15 cellular contexts compared by ENCODE assay signal in the genomic region with DNA sequence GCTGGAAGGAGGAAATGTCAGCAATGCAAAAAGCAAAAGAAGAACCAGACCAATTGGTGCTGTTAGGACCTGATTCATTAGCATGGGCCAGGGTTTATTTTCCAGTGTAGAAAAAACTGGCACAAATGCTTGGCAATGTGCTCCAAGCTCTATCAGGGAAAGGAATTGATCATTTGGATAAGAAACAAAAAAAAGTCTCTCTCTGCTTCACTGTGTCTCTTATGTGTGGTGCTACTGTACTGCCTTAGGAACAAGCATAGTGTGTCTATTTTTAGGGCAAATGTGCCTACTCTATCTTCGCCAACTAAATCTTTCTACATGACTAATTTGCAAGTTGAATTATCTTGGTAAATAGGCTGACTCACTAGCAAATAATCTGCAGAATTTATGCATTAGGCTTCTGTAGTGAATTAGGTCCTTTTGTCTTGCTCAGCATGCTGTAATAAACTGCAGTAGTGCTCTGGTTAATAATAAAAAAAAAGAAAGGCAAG.
DNase-seq lines count a peak whose midpoint lies in the region; ATAC-seq, FAIRE-seq and TF ChIP-seq lines count a peak whose summit lies in the region.
"Had no signal": no experiment of that assay in that cellular context is flagged by ENCODE, and none has a peak within 500 bp of the region (broad histone marks: within the 10 kb centered on the region; RNA-seq: fewer than 3 reads in every experiment).

No MANE protein-coding gene starts in this region.

- H3K27ac ChIP-seq in GM23338 (ENCODE audit: low read depth) (peak overlapping the region; percentile 78), mesodermal cell (ENCODE audit: low read depth, low read length, severe bottlenecking) (peak overlapping the region; percentile 76)
- H3K27ac ChIP-seq: epithelial cell of prostate, stomach had no signal

- no peak overlapping the region for H2AFZ ChIP-seq in GM23338

- H3F3A ChIP-seq in GM23338 (replicated peaks; ENCODE audit: low read depth), result no peaks in the 10 kb centered on the region

- H3K4me3 Mint-ChIP-seq in GM23338 (peak overlapping the region; percentile 41; the same call in 1 of the 3 replicates), immature natural killer cell (no peak overlapping the region)
- H3K4me3 Mint-ChIP-seq: activated CD8-positive, alpha-beta T cell treated with anti-CD3 and anti-CD28 coated beads for 36 hours; naive thymus-derived CD8-positive, alpha-beta T cell had no signal

- no peaks in the 10 kb centered on the region for H3K9me3 ChIP-seq in mesodermal cell (ENCODE audit: control insufficient read depth, low read length)
- H3K9me3 ChIP-seq: stomach had no signal

- H3K27ac Mint-ChIP-seq in GM23338 (peak overlapping the region; percentile 45), immature natural killer cell (no peak overlapping the region)
- H3K27ac Mint-ChIP-seq: activated CD8-positive, alpha-beta T cell treated with anti-CD3 and anti-CD28 coated beads for 36 hours; naive thymus-derived CD8-positive, alpha-beta T cell had no signal

- H3K4me1 ChIP-seq in GM23338 (ENCODE audit: insufficient read depth) (peaks cover 44% of the 10 kb centered on the region), mesodermal cell (ENCODE audit: control insufficient read depth, insufficient read depth, low read length, poor library complexity, severe bottlenecking) (peaks cover 7% of the 10 kb centered on the region)

- H3K9me3 Mint-ChIP-seq in GM23338 (no peaks in the 10 kb centered on the region), immature natural killer cell (peaks cover 3 to 24% (median 13%) of the 10 kb centered on the region in 6 donors)
- H3K9me3 Mint-ChIP-seq: activated CD8-positive, alpha-beta T cell treated with anti-CD3 and anti-CD28 coated beads for 36 hours had no signal

- no peaks in the 10 kb centered on the region for H3K79me2 ChIP-seq in GM23338 (replicated peaks; ENCODE audit: insufficient read depth)

- ATAC-seq in GM23338 (peak; percentile 26; the same call in 2 of the 3 replicates), HG03097 (IDR thresholded peaks at IDR 0.05; ENCODE audit: low FRiP score, unreplicated experiment) (no peak)
- ATAC-seq: activated CD8-positive, alpha-beta T cell treated with anti-CD3 and anti-CD28 coated beads for 36 hours; naive thymus-derived CD8-positive, alpha-beta T cell had no signal

- no peaks in the 10 kb centered on the region for H3K36me3 ChIP-seq in GM23338 (ENCODE audit: insufficient read depth)
- H3K36me3 ChIP-seq in mesodermal cell (ENCODE audit: control insufficient read depth, insufficient read depth, low read length), result no peaks in the 10 kb centered on the region
- H3K36me3 ChIP-seq: stomach had no signal

- TF ChIP-seq CTCF in GM23338 (conservative IDR thresholded peaks at IDR 0.05; ENCODE audit: low read depth in 2 of 2), result no peak
- no peak for TF ChIP-seq CTCF in epithelial cell of esophagus (IDR thresholded peaks at IDR 0.05; ENCODE audit: insufficient read depth, low read depth, low read length, missing control alignments)

- no peaks in the 10 kb centered on the region for H3K36me3 Mint-ChIP-seq in GM23338 (ENCODE audit: low read depth)
- H3K36me3 Mint-ChIP-seq in immature natural killer cell, result peaks cover 0 to 4% (median 0%) of the 10 kb centered on the region in 3 donors
- H3K36me3 Mint-ChIP-seq: naive thymus-derived CD8-positive, alpha-beta T cell had no signal

- H3K27me3 Mint-ChIP-seq in GM23338 (ENCODE audit: insufficient read depth, low read depth, poor library complexity), result peaks cover 3% of the 10 kb centered on the region
- H3K27me3 Mint-ChIP-seq in immature natural killer cell (ENCODE audit: low read depth in 3 of 3), result peaks cover 0 to 3% (median 1%) of the 10 kb centered on the region in 3 donors
- H3K27me3 Mint-ChIP-seq: activated CD8-positive, alpha-beta T cell treated with anti-CD3 and anti-CD28 coated beads for 36 hours had no signal

- peak; percentile 82 for FAIRE-seq in RCC 7860 (lab: Jason Lieb, UNC)

- no peaks in the 10 kb centered on the region for H4K20me1 ChIP-seq in GM23338 (replicated peaks; ENCODE audit: insufficient read depth)

- peak overlapping the region; percentile 8 for H3K4me3 ChIP-seq in GM23338
- no peak overlapping the region for H3K4me3 ChIP-seq in epithelial cell of esophagus (ENCODE audit: low read length)
- H3K4me3 ChIP-seq in mesodermal cell (ENCODE audit: extremely low read depth, insufficient read depth, low read length, poor library complexity, severe bottlenecking), result no peak overlapping the region
- H3K4me3 ChIP-seq: stomach had no signal

- H3K4me2 ChIP-seq in GM23338, result peak overlapping the region; percentile 40

- DNase-seq in GM23338 (ENCODE audit: low spot score), result peak; percentile 44
- peak; percentile 67 for DNase-seq in RCC 7860 (ENCODE audit: low spot score)
- peak; percentile 10 for DNase-seq in epithelial cell of esophagus (ENCODE audit: low read depth)
- DNase-seq in immature natural killer cell, result no peak
- DNase-seq in HuH-7 (ENCODE audit: low spot score), result no peak
- DNase-seq in mesenteric fat pad (ENCODE audit: low spot score), result no peak
- DNase-seq: activated CD8-positive, alpha-beta T cell treated with anti-CD3 and anti-CD28 coated beads for 36 hours; activated gamma-delta T cell; central memory CD4-positive, alpha-beta T cell; naive thymus-derived CD8-positive, alpha-beta T cell; NCI-H1048; stomach had no signal

- H3K4me1 Mint-ChIP-seq in GM23338, result peaks cover 44% of the 10 kb centered on the region
- no peaks in the 10 kb centered on the region for H3K4me1 Mint-ChIP-seq in immature natural killer cell
- H3K4me1 Mint-ChIP-seq: naive thymus-derived CD8-positive, alpha-beta T cell had no signal

- no CpG with 5 or more reads among the region's 1 CpG for WGBS in mesodermal cell (ENCODE audit: insufficient coverage in 2 of 2), 2 experiments

- H3K27me3 ChIP-seq in GM23338 (ENCODE audit: insufficient read depth), result no peaks in the 10 kb centered on the region
- H3K27me3 ChIP-seq: stomach had no signal

- H3K9me2 ChIP-seq in GM23338 (ENCODE audit: insufficient read depth), result no peaks in the 10 kb centered on the region; the same call in 1 of the 2 replicates

TF ChIP-seq in GM23338, 12 proteins besides CTCF, POLR2A, EP300 and RAD21:
- TF ChIP-seq POLR2AphosphoS5 (IDR thresholded peaks at IDR 0.05; ENCODE audit: low read depth), result no peak
- peak; percentile 51; the same call in 1 of the 2 replicates for TF ChIP-seq NANOG (IDR thresholded peaks at IDR 0.05; ENCODE audit: borderline replicate concordance)
- no peak for TF ChIP-seq ZNF114 (CRISPR knock-in tag; IDR thresholded peaks at IDR 0.05)
- no peak for TF ChIP-seq STAT1 (IDR thresholded peaks at IDR 0.05; ENCODE audit: unreplicated experiment)
- no peak for TF ChIP-seq EZH2phosphoT487 (IDR thresholded peaks at IDR 0.05; ENCODE audit: unreplicated experiment)
- TF ChIP-seq, protein P1, sequence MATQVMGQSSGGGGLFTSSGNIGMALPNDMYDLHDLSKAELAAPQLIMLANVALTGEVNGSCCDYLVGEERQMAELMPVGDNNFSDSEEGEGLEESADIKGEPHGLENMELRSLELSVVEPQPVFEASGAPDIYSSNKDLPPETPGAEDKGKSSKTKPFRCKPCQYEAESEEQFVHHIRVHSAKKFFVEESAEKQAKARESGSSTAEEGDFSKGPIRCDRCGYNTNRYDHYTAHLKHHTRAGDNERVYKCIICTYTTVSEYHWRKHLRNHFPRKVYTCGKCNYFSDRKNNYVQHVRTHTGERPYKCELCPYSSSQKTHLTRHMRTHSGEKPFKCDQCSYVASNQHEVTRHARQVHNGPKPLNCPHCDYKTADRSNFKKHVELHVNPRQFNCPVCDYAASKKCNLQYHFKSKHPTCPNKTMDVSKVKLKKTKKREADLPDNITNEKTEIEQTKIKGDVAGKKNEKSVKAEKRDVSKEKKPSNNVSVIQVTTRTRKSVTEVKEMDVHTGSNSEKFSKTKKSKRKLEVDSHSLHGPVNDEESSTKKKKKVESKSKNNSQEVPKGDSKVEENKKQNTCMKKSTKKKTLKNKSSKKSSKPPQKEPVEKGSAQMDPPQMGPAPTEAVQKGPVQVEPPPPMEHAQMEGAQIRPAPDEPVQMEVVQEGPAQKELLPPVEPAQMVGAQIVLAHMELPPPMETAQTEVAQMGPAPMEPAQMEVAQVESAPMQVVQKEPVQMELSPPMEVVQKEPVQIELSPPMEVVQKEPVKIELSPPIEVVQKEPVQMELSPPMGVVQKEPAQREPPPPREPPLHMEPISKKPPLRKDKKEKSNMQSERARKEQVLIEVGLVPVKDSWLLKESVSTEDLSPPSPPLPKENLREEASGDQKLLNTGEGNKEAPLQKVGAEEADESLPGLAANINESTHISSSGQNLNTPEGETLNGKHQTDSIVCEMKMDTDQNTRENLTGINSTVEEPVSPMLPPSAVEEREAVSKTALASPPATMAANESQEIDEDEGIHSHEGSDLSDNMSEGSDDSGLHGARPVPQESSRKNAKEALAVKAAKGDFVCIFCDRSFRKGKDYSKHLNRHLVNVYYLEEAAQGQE (IDR thresholded peaks at IDR 0.05; ENCODE audit: unreplicated experiment), result no peak
- TF ChIP-seq CREB1 (CRISPR knock-in tag; IDR thresholded peaks at IDR 0.05; ENCODE audit: low read depth), result no peak

Comparison
In these comparisons a context has a peak if more than half of its experiments do, and no peak if none do; other contexts are left out.
1. DNase-seq: peak in GM23338 (single experiment), RCC 7860 (single experiment) and epithelial cell of esophagus (single experiment); none in immature natural killer cell (0 of 3), HuH-7 (single experiment) and mesenteric fat pad (single experiment).